29 cellular contexts compared by ENCODE assay signal in the genomic region with DNA sequence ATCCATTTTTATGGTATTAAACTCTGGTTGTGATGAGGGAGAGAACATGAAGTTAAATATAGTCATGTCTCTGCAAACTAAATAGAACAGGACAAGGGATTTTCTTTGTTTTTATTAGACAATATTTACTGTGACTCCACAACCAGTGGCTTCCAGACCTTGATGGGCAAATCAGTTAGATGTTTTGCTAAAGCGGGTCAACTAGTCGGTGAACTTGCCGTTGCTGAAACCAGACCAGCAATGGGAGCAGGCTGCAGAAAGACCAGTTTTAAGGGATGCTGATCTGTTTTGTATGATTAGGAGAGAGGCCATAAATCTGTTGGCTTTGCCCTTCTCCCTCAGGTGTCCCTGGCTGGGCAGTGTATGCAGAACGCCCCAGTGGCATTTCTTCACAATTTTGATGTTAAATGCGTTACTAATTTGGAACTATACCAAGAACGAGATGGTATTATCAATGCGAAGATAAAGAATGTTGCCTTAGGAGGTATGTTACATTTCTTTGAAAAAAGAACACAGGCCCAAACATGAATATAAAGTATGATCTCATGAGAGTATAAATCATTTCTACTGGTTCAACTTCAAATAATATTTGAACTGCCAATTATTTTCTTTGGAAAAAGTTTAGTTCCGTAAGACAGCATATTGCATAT.
"Had no signal": no experiment of that assay in that cellular context is flagged by ENCODE, and none has a peak within 500 bp of the region (broad histone marks: within the 10 kb centered on the region; RNA-seq: fewer than 3 reads in every experiment).

No MANE protein-coding gene starts in this region.

- ATAC-seq: activated CD4-positive, alpha-beta T cell treated with anti-CD3 and anti-CD28 coated beads for 36 hours; activated CD8-positive, alpha-beta memory T cell treated with anti-CD3 and anti-CD28 coated beads, Interleukin-2, amount 10 ng/mL, durations not matched to agents 7 days and 5 days; activated CD8-positive, alpha-beta T cell treated with anti-CD3 and anti-CD28 coated beads, Interleukin-2, amount 10 ng/mL, durations not matched to agents 7 days and 5 days; activated naive CD8-positive, alpha-beta T cell treated with anti-CD3 and anti-CD28 coated beads, Interleukin-2, amount 50 U/mL, for 24 hours; body of pancreas; T-helper 17 cell had no signal

- H3K27me3 ChIP-seq: adrenal gland, body of pancreas, dorsolateral prefrontal cortex, esophagus squamous epithelium had no signal

- H3K27ac ChIP-seq: adrenal gland, body of pancreas, coronary artery, dorsolateral prefrontal cortex, esophagus squamous epithelium had no signal

- H3K9me3 ChIP-seq: adrenal gland, body of pancreas, esophagus squamous epithelium had no signal

- FAIRE-seq: frontal cortex had no signal

- DNase-seq: activated CD4-positive, alpha-beta memory T cell treated with anti-CD3 and anti-CD28 coated beads for 36 hours; activated CD4-positive, alpha-beta T cell treated with anti-CD3 and anti-CD28 coated beads for 36 hours; activated CD4-positive, alpha-beta T cell treated with anti-CD3 and anti-CD28 coated beads, Interleukin-2, amount 10 ng/mL, durations not matched to agents 24 days and 14 days; activated CD4-positive, CD25-positive, alpha-beta regulatory T cell; activated CD4-positive, CD25-positive, alpha-beta regulatory T cell treated with anti-CD3 and anti-CD28 coated beads, Interleukin-2, amount 50 U/mL, for 72 hours; activated CD8-positive, alpha-beta memory T cell treated with anti-CD3 and anti-CD28 coated beads, Interleukin-2, amount 10 ng/mL, durations not matched to agents 7 days and 5 days; activated CD8-positive, alpha-beta memory T cell treated with anti-CD3 and anti-CD28 coated beads, Interleukin-2, amount 50 U/mL, for 4 hours; activated CD8-positive, alpha-beta T cell treated with anti-CD3 and anti-CD28 coated beads, Interleukin-2, amount 10 ng/mL, durations not matched to agents 7 days and 5 days; activated effector memory CD4-positive, alpha-beta T cell treated with anti-CD3 and anti-CD28 coated beads, Interleukin-2, amount 50 U/mL, for 16 hours; activated naive CD4-positive, alpha-beta T cell treated with anti-CD3 and anti-CD28 coated beads for 36 hours; activated naive CD8-positive, alpha-beta T cell treated with anti-CD3 and anti-CD28 coated beads for 36 hours; activated naive CD8-positive, alpha-beta T cell treated with anti-CD3 and anti-CD28 coated beads, Interleukin-2, amount 50 U/mL, for 24 hours; activated T-cell treated with anti-CD3 and anti-CD28 coated beads, Interleukin-2, amount 50 U/mL, for 1 hour; activated T-cell treated with anti-CD3 and anti-CD28 coated beads, Interleukin-2, amount 50 U/mL, for 48 hours; adrenal gland; amygdala; aorta; body of pancreas; effector memory CD4-positive, alpha-beta T cell; endodermal cell; erythroblast; esophagus squamous epithelium; head of caudate nucleus; T-helper 1 cell; T-helper 17 cell; T1000 had no signal

- H3K4me3 ChIP-seq: adrenal gland, body of pancreas, coronary artery, dorsolateral prefrontal cortex, esophagus squamous epithelium had no signal

- H3K4me1 ChIP-seq: adrenal gland, body of pancreas had no signal
